ENCODE assay signal across 8 cellular contexts in genomic region chr1:46532498-46533178, GRCh38. TPM values are rescaled to one million over a fixed set of nuclear protein-coding genes. Genes with fewer than 3 reads are reported as not detected.
DNase-seq lines count a peak whose midpoint lies in the region; ATAC-seq, FAIRE-seq and TF ChIP-seq lines count a peak whose summit lies in the region.

No MANE protein-coding gene starts in this region.

- no peak for TF ChIP-seq POLR2A in spleen (IDR thresholded peaks at IDR 0.05)

- H3K27me3 ChIP-seq in astrocyte (ENCODE audit: insufficient read depth, low read length), result peaks cover 37% of the 10 kb centered on the region
- peaks cover 0 to 92% (median 15%) of the 10 kb centered on the region in 7 donors for H3K27me3 ChIP-seq in spleen (replicated peaks in 1 of 7)

- peaks cover 3% of the 10 kb centered on the region for H3K36me3 Mint-ChIP-seq in astrocyte (ENCODE audit: low read depth, unreplicated experiment)

- no peak overlapping the region for H3K27ac Mint-ChIP-seq in astrocyte (ENCODE audit: unreplicated experiment)

- TF ChIP-seq CTCF in astrocyte (IDR thresholded peaks at IDR 0.05; ENCODE audit: insufficient read depth, low read depth, low read length), result peak; percentile 41
- peak in 10 of 11 experiments; percentile 12 to 79 (median 58) for TF ChIP-seq CTCF in spleen (IDR thresholded peaks at IDR 0.05 in 8 of 11, conservative IDR thresholded peaks at IDR 0.05 in 3 of 11)

- peak; percentile 41 for DNase-seq in DMS153 (lab: John Stamatoyannopoulos, UW)
- DNase-seq in T1000 (lab: John Stamatoyannopoulos, UW), result peak; percentile 55
- DNase-seq in astrocyte (ENCODE audit: low read depth), result peak; percentile 45
- DNase-seq in spleen, result peak; percentile 94

- ATAC-seq in HG03460 (IDR thresholded peaks at IDR 0.05; ENCODE audit: unreplicated experiment), result peak; percentile 50
- no peak for ATAC-seq in GM21526 (IDR thresholded peaks at IDR 0.05; ENCODE audit: low FRiP score, unreplicated experiment)
- ATAC-seq in HG03108 (IDR thresholded peaks at IDR 0.05; ENCODE audit: unreplicated experiment), result no peak

- H3K9ac ChIP-seq in astrocyte (ENCODE audit: low read length), result no peak overlapping the region

- H3K4me3 Mint-ChIP-seq in astrocyte (ENCODE audit: unreplicated experiment), result no peak overlapping the region

- 0 to 2% (median 1%) methylated on average over 26 to 31 of the region's 31 CpGs for WGBS in spleen, 5 donors

- H3K9me3 ChIP-seq in astrocyte (ENCODE audit: insufficient read depth, low read depth, low read length), result no peaks in the 10 kb centered on the region
- H3K9me3 ChIP-seq in spleen, result no peaks in the 10 kb centered on the region

- peak overlapping the region; percentile 75 for H2AFZ ChIP-seq in astrocyte (ENCODE audit: low read depth, low read length)

- H3K79me2 ChIP-seq in astrocyte (ENCODE audit: insufficient read depth, low read length), result no peaks in the 10 kb centered on the region

- H3K4me1 Mint-ChIP-seq in astrocyte (ENCODE audit: low read depth, unreplicated experiment), result peaks cover 5% of the 10 kb centered on the region

- H3K27ac ChIP-seq in astrocyte (ENCODE audit: low read depth, low read length) (no peak overlapping the region), spleen (peak overlapping the region in 4 of 8 donors; percentile 3 to 56 (median 50))

- H3K4me1 ChIP-seq in astrocyte (ENCODE audit: insufficient read depth, low read length) (peaks cover 2% of the 10 kb centered on the region), spleen (peaks cover 0 to 19% (median 10%) of the 10 kb centered on the region in 6 donors)

- peaks cover 71% of the 10 kb centered on the region for H3K27me3 Mint-ChIP-seq in astrocyte (ENCODE audit: low read depth, unreplicated experiment)

- peak overlapping the region; percentile 82 for H3K4me2 ChIP-seq in astrocyte (ENCODE audit: low read length)

- FAIRE-seq in astrocyte (lab: Jason Lieb, UNC), result no peak

- no peaks in the 10 kb centered on the region for H3K36me3 ChIP-seq in astrocyte (ENCODE audit: insufficient read depth, low read length)
- no peaks in the 10 kb centered on the region for H3K36me3 ChIP-seq in spleen

- H3K4me3 ChIP-seq in astrocyte (ENCODE audit: insufficient read depth, low read depth, low read length) (peak overlapping the region; percentile 46), iPS-11a (ENCODE audit: low read depth, low read length) (peak overlapping the region; percentile 27), spleen (peak overlapping the region in 7 of 8 donors; percentile 22 to 70 (median 41))

- intact Hi-C loops in spleen (cut with DNase I; ENCODE audit: low total_unique reads), result no loop called here

- H3K9me3 Mint-ChIP-seq in astrocyte (ENCODE audit: unreplicated experiment), result peaks cover 6% of the 10 kb centered on the region

- H4K20me1 ChIP-seq in astrocyte (ENCODE audit: insufficient read depth, low read length), result no peaks in the 10 kb centered on the region

RNA-seq across cellular contexts. Expression of gene KNCN, which starts 18.8 kb away (rescaled TPM):
- total RNA-seq in astrocyte, result not detected in 2 replicates
- total RNA-seq in spleen, result not detected
- polyA plus RNA-seq in spleen, result not detected

RNA-seq across cellular contexts. Expression of gene DMBX1, which starts 43.0 kb away (rescaled TPM):
- 0.07 and 0.29 TPM in 2 replicates for total RNA-seq in astrocyte
- not detected for total RNA-seq in spleen
- not detected for polyA plus RNA-seq in spleen

Comparison
In these comparisons a context has a peak if more than half of its experiments do, and no peak if none do; other contexts are left out.
1. DNase-seq: peak in every context shown above with its lines; median percentile 94 in spleen; 55 in T1000; 45 in astrocyte; 41 in DMS153.